In genomic region chr15:61138151-61138550, GRCh38 we compare ENCODE assay signal across 21 cellular contexts.
"Had no signal": no experiment of that assay in that cellular context is flagged by ENCODE, and none has a peak within 500 bp of the region (broad histone marks: within the 10 kb centered on the region; RNA-seq: fewer than 3 reads in every experiment).

No MANE protein-coding gene starts in this region.

- H3K27ac Mint-ChIP-seq: activated CD4-positive, alpha-beta T cell treated with anti-CD3 and anti-CD28 coated beads, Interleukin-2, amount 10 ng/mL, durations not matched to agents 7 days and 5 days; natural killer cell treated with Interleukin-12 subunit alpha and Interleukin-12 subunit beta and Interleukin-15 and Interleukin-18, amount 100 ng/mL, for 72 hours; T-helper 1 cell treated with Interleukin-12 subunit alpha and Interleukin-12 subunit beta and Interleukin-4 antibody, amounts not matched to agents 30 μg/mL and 1 μg/mL, for 36 hours had no signal

- H3K27ac ChIP-seq: ascending aorta, foreskin keratinocyte, hepatocyte, lower lobe of right lung, neutrophil, suprapubic skin, transverse colon had no signal

- H3K4me2 ChIP-seq: hepatocyte had no signal

- H3K79me2 ChIP-seq: hepatocyte had no signal

- H3K4me1 ChIP-seq: ascending aorta, foreskin keratinocyte, lower lobe of right lung, suprapubic skin, uterus had no signal

- H3K4me3 Mint-ChIP-seq: activated CD4-positive, alpha-beta T cell treated with anti-CD3 and anti-CD28 coated beads, Interleukin-2, amount 10 ng/mL, durations not matched to agents 7 days and 5 days; natural killer cell treated with Interleukin-12 subunit alpha and Interleukin-12 subunit beta and Interleukin-15 and Interleukin-18, amount 100 ng/mL, for 72 hours; T-helper 1 cell treated with Interleukin-12 subunit alpha and Interleukin-12 subunit beta and Interleukin-4 antibody, amounts not matched to agents 30 μg/mL and 1 μg/mL, for 36 hours had no signal

- DNase-seq: activated CD4-positive, alpha-beta T cell treated with anti-CD3 and anti-CD28 coated beads, Interleukin-2, amount 10 ng/mL, durations not matched to agents 7 days and 5 days; activated CD8-positive, alpha-beta memory T cell treated with anti-CD3 and anti-CD28 coated beads, Interleukin-2, amount 50 U/mL, for 48 hours; activated effector memory CD4-positive, alpha-beta T cell treated with Interleukin-2 at 50 U/mL for 16 hours; activated naive CD4-positive, alpha-beta T cell treated with anti-CD3 and anti-CD28 coated beads, Interleukin-2, amount 50 U/mL, for 16 hours; activated T-cell treated with anti-CD3 and anti-CD28 coated beads, Interleukin-2, amount 50 U/mL, for 48 hours; effector CD4-positive, alpha-beta T cell; foreskin keratinocyte; lower lobe of right lung; stimulated activated CD4-positive, alpha-beta T cell treated with anti-CD3 and anti-CD28 coated beads, Interleukin-2, amount 100 ng/mL, for 24 hours; stimulated activated naive CD8-positive, alpha-beta T cell treated with anti-CD3 and anti-CD28 coated beads, Interleukin-15, Interleukin-2, amounts not matched to agents 100 U/mL and 50 U/mL, for 24 hours; transverse colon; uterus had no signal

- H3K36me3 ChIP-seq: ascending aorta, lower lobe of right lung, neutrophil, suprapubic skin, transverse colon, uterus had no signal

- H3K27me3 ChIP-seq: ascending aorta, hepatocyte, suprapubic skin, transverse colon, uterus had no signal

- H3K9me3 Mint-ChIP-seq: activated CD4-positive, alpha-beta T cell treated with anti-CD3 and anti-CD28 coated beads, Interleukin-2, amount 10 ng/mL, durations not matched to agents 7 days and 5 days; natural killer cell treated with Interleukin-12 subunit alpha and Interleukin-12 subunit beta and Interleukin-15 and Interleukin-18, amount 100 ng/mL, for 72 hours; T-helper 1 cell treated with Interleukin-12 subunit alpha and Interleukin-12 subunit beta and Interleukin-4 antibody, amounts not matched to agents 30 μg/mL and 1 μg/mL, for 36 hours had no signal

- H3K4me3 ChIP-seq: ascending aorta, hepatocyte, lower lobe of right lung, suprapubic skin, transverse colon, uterus had no signal

- H3K9me3 ChIP-seq: ascending aorta, lower lobe of right lung, neutrophil, suprapubic skin, transverse colon, uterus had no signal

- ATAC-seq: activated CD4-positive, CD25-positive, alpha-beta regulatory T cell treated with anti-CD3 and anti-CD28 coated beads, Interleukin-2, amount 50 U/mL, for 24 hours; esophagus mucosa; foreskin keratinocyte; lower lobe of right lung; natural killer cell treated with Interleukin-12 subunit alpha and Interleukin-12 subunit beta and Interleukin-15 and Interleukin-18, amount 100 ng/mL, for 72 hours; stimulated activated naive CD8-positive, alpha-beta T cell treated with anti-CD3 and anti-CD28 coated beads, Interleukin-15, Interleukin-2, amounts not matched to agents 100 U/mL and 50 U/mL, for 24 hours had no signal

- H3K36me3 Mint-ChIP-seq: natural killer cell treated with Interleukin-12 subunit alpha and Interleukin-12 subunit beta and Interleukin-15 and Interleukin-18, amount 100 ng/mL, for 72 hours had no signal

- H2AFZ ChIP-seq: hepatocyte had no signal

- FAIRE-seq: bronchial epithelial cell had no signal
